Comparison of ENCODE assay signal across 16 cellular contexts in the genomic region with DNA sequence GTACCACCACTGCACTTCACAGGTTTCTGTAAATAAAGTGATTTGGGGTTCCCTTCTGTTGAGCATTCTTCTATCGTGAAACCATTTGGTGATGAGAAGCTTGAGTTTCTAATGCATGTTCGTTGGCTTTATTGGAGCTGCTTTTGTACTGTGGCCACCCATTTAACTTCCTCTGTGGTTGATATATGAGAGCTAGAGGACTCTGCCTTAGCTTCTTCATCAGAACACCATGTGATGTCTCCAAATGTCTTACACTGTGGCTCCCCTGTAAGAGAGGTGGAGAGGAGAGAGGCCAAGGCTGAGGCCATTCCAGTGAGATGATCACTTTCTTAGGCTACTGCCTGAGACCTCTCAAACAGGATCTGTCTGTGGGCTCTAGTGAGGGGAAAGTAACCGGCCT.
"Had no signal": no experiment of that assay in that cellular context is flagged by ENCODE, and none has a peak within 500 bp of the region (broad histone marks: within the 10 kb centered on the region; RNA-seq: fewer than 3 reads in every experiment).

No MANE protein-coding gene starts in this region.

- H3K36me3 ChIP-seq: ascending aorta, breast epithelium had no signal

- H3K4me1 Mint-ChIP-seq: activated T-helper 17 cell treated with anti-CD3 and anti-CD28 coated beads, Interleukin-2, amount 50 U/mL, for 72 hours had no signal

- H3K27me3 ChIP-seq: ascending aorta, breast epithelium had no signal

- H3K4me1 ChIP-seq: ascending aorta, breast epithelium had no signal

- H3K27me3 Mint-ChIP-seq: activated naive CD8-positive, alpha-beta T cell treated with anti-CD3 and anti-CD28 coated beads, Interleukin-2, amount 50 U/mL, for 24 hours; activated T-helper 17 cell treated with anti-CD3 and anti-CD28 coated beads, Interleukin-2, amount 50 U/mL, for 72 hours; stimulated activated naive B cell treated with anti-CD40 and anti-IgM and Interleukin-4, amounts not matched to agents 10 μg/mL and 1 μg/mL and 100 μg/mL, for 72 hours had no signal

- H3K27ac Mint-ChIP-seq: activated naive CD8-positive, alpha-beta T cell treated with anti-CD3 and anti-CD28 coated beads, Interleukin-2, amount 50 U/mL, for 24 hours; activated T-helper 17 cell treated with anti-CD3 and anti-CD28 coated beads, Interleukin-2, amount 50 U/mL, for 72 hours; stimulated activated naive B cell treated with anti-CD40 and anti-IgM and Interleukin-4, amounts not matched to agents 10 μg/mL and 1 μg/mL and 100 μg/mL, for 72 hours had no signal

- H3K27ac ChIP-seq: ascending aorta, breast epithelium, VCaP had no signal

- ATAC-seq: activated naive CD8-positive, alpha-beta T cell treated with anti-CD3 and anti-CD28 coated beads, Interleukin-2, amount 50 U/mL, for 24 hours; activated T-helper 17 cell treated with anti-CD3 and anti-CD28 coated beads, Interleukin-2, amount 50 U/mL, for 72 hours; stimulated activated naive B cell treated with anti-CD40 and anti-IgM and Interleukin-4, amounts not matched to agents 10 μg/mL and 1 μg/mL and 100 μg/mL, for 72 hours had no signal

- H3K9me3 ChIP-seq: ascending aorta, breast epithelium had no signal

- H3K4me3 ChIP-seq: ascending aorta, breast epithelium, lung had no signal

- H3K4me3 Mint-ChIP-seq: activated naive CD8-positive, alpha-beta T cell treated with anti-CD3 and anti-CD28 coated beads, Interleukin-2, amount 50 U/mL, for 24 hours; activated T-helper 17 cell treated with anti-CD3 and anti-CD28 coated beads, Interleukin-2, amount 50 U/mL, for 72 hours; stimulated activated naive B cell treated with anti-CD40 and anti-IgM and Interleukin-4, amounts not matched to agents 10 μg/mL and 1 μg/mL and 100 μg/mL, for 72 hours had no signal

- H3K9me3 Mint-ChIP-seq: activated naive CD8-positive, alpha-beta T cell treated with anti-CD3 and anti-CD28 coated beads, Interleukin-2, amount 50 U/mL, for 24 hours; activated T-helper 17 cell treated with anti-CD3 and anti-CD28 coated beads, Interleukin-2, amount 50 U/mL, for 72 hours; stimulated activated naive B cell treated with anti-CD40 and anti-IgM and Interleukin-4, amounts not matched to agents 10 μg/mL and 1 μg/mL and 100 μg/mL, for 72 hours had no signal

- DNase-seq: activated CD4-positive, alpha-beta T cell treated with anti-CD3 and anti-CD28 coated beads, Interleukin-2, amount 50 U/mL, for 4 hours; activated CD4-positive, CD25-positive, alpha-beta regulatory T cell treated with anti-CD3 and anti-CD28 coated beads, Interleukin-2, amount 50 U/mL, for 72 hours; activated naive CD4-positive, alpha-beta T cell; activated naive CD8-positive, alpha-beta T cell treated with anti-CD3 and anti-CD28 coated beads, Interleukin-2, amount 50 U/mL, for 24 hours; activated T-cell treated with anti-CD3 and anti-CD28 coated beads, Interleukin-2, amount 50 U/mL, for 1 hour; cerebellar nuclear complex; cortex of kidney; head of caudate nucleus; stimulated activated naive B cell treated with anti-CD40 and anti-IgM and Interleukin-4, amounts not matched to agents 10 μg/mL and 1 μg/mL and 100 μg/mL, for 72 hours had no signal

- H3K36me3 Mint-ChIP-seq: stimulated activated naive B cell treated with anti-CD40 and anti-IgM and Interleukin-4, amounts not matched to agents 10 μg/mL and 1 μg/mL and 100 μg/mL, for 72 hours had no signal

- FAIRE-seq: endometrium, keratinocyte had no signal
